8 cellular contexts compared by ENCODE assay signal in the genomic region with DNA sequence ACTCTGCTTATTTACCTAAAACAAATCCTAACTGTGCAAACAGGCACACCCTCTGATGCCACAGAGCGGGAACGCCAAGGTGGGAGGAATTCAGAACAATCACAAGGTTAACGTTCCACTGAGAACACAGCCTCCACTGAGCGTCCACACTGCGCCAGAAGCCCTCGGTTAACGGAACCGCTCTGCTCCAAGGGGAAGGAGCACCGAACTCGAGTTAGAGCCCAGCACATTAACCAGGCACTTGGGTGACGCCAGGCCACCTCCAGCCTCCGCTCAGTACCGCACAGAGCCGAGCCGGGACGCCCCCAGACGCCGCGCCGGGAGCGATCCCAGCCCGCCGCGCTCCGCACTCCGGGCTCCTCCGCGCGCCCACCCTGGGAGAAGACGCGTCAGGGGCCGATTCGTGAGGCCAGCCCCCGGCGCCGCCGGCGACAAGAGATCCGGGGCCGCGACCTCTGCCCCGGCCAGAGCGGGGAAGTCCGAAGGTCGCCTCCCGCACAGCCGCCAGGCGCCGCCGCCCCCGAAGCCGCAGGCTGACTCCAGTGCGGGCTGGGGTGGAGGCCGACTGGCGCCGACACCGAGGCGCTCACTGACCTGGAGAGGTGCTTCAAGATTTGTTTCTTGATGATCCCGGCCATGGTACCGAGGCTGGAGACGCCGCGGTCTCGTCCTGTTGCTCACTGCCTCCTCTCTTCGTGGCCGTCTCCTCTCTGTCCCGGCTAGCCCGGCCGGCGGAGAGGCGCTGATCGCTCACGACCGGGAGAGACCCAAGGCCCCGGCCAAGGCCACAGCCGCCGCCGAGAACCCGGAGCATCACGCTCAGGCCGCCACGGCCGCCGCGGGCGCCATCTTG. TPM values are rescaled to one million over a fixed set of nuclear protein-coding genes. Genes with fewer than 3 reads are reported as not detected.
DNase-seq lines count a peak whose midpoint lies in the region; ATAC-seq and TF ChIP-seq lines count a peak whose summit lies in the region.

No MANE protein-coding gene starts in this region.

- H3K36me3 Mint-ChIP-seq in neural progenitor cell (peaks cover under 1% of the 10 kb centered on the region), type B pancreatic cell (no peaks in the 10 kb centered on the region)

- H3K9ac ChIP-seq in neural progenitor cell: peak overlapping the region; percentile 75

- H3K27ac Mint-ChIP-seq in neural progenitor cell (peak overlapping the region; percentile 98), type B pancreatic cell (peak overlapping the region; percentile 97)

- DNase-seq in BJ (ENCODE audit: low read depth) (no peak), NCI-H748 treated with DMSO at 0.1 percent for 48 hours (lab: John Stamatoyannopoulos, UW) (peak; percentile 51), activated T-helper 1 cell treated with Interleukin-2 at 50 U/mL for 16 hours (ENCODE audit: low read depth) (peak; percentile 16), fibroblast of villous mesenchyme (ENCODE audit: low read depth) (peak; percentile 23), neural progenitor cell (ENCODE audit: low spot score) (peak; percentile 85), type B pancreatic cell (ENCODE audit: extremely low spot score, unreplicated experiment) (no peak)

- H3K27ac ChIP-seq in neural progenitor cell: peak overlapping the region; percentile 64

- CTCF ChIA-PET in BJ (lab: Yijun Ruan, JAX): interaction anchor here (1.1 to 4.2 kb wide), 2 partner anchors 12 to 13 kb away, joined by 3 to 36 read pairs; no protein-coding TSS in a partner anchor

- ATAC-seq in GM18907 (IDR thresholded peaks at IDR 0.05; ENCODE audit: unreplicated experiment) (peak; percentile 48), HG03108 (IDR thresholded peaks at IDR 0.05; ENCODE audit: unreplicated experiment) (peak; percentile 40)

- POLR2A ChIA-PET in BJ (lab: Charles Lee): no interaction called here

- peaks cover 33% of the 10 kb centered on the region for H3K4me1 Mint-ChIP-seq in neural progenitor cell
- H3K4me1 Mint-ChIP-seq in type B pancreatic cell (ENCODE audit: unreplicated experiment): peaks cover 25% of the 10 kb centered on the region

- H3K4me1 ChIP-seq in neural progenitor cell: no peaks in the 10 kb centered on the region

- no peaks in the 10 kb centered on the region for H3K9me3 ChIP-seq in neural progenitor cell (ENCODE audit: low read depth)

- peaks cover 16% of the 10 kb centered on the region for H4K20me1 ChIP-seq in neural progenitor cell (ENCODE audit: low read depth)

- H3K4me3 ChIP-seq in BJ (ENCODE audit: low read depth, low read length): peak overlapping the region; percentile 80
- peak overlapping the region; percentile 95 for H3K4me3 ChIP-seq in fibroblast of villous mesenchyme (ENCODE audit: low read depth, low read length)
- H3K4me3 ChIP-seq in neural progenitor cell: peak overlapping the region; percentile 80

- peaks cover 44% of the 10 kb centered on the region for H3K79me2 ChIP-seq in neural progenitor cell (ENCODE audit: low read depth)

- H3K4me2 ChIP-seq in neural progenitor cell: peak overlapping the region; percentile 84

- H3K27me3 ChIP-seq in BJ (ENCODE audit: control insufficient read depth, insufficient read depth, low read length): no peaks in the 10 kb centered on the region
- H3K27me3 ChIP-seq in neural progenitor cell: no peaks in the 10 kb centered on the region

- peak overlapping the region; percentile 98 for H3K4me3 Mint-ChIP-seq in neural progenitor cell
- peak overlapping the region; percentile 99 for H3K4me3 Mint-ChIP-seq in type B pancreatic cell

- H3K27me3 Mint-ChIP-seq in neural progenitor cell (ENCODE audit: insufficient read depth, low read depth) (peaks cover 3% of the 10 kb centered on the region), type B pancreatic cell (no peaks in the 10 kb centered on the region)

- H3F3A ChIP-seq in neural progenitor cell (ENCODE audit: low read depth): no peaks in the 10 kb centered on the region

- H3K36me3 ChIP-seq in BJ (ENCODE audit: control insufficient read depth, insufficient read depth, low read length) (no peaks in the 10 kb centered on the region), neural progenitor cell (no peaks in the 10 kb centered on the region)

- no peak for TF ChIP-seq CTCF in BJ (IDR thresholded peaks at IDR 0.05; ENCODE audit: insufficient read depth, low read depth, low read length)
- no peak for TF ChIP-seq CTCF in fibroblast of villous mesenchyme (IDR thresholded peaks at IDR 0.05; ENCODE audit: insufficient read depth, low read depth, low read length)
- no peak for TF ChIP-seq CTCF in neural progenitor cell (IDR thresholded peaks at IDR 0.05)
- TF ChIP-seq CTCF in type B pancreatic cell (conservative IDR thresholded peaks at IDR 0.05): no peak

- H3K9me3 Mint-ChIP-seq in neural progenitor cell (peaks cover 2% of the 10 kb centered on the region), type B pancreatic cell (no peaks in the 10 kb centered on the region)

- peak overlapping the region; percentile 92 for H2AFZ ChIP-seq in neural progenitor cell (replicated peaks)

RNA-seq across cellular contexts. Expression of a gene that starts 0.5 kb away (rescaled TPM):
- polyA plus RNA-seq in BJ (2011; rRNA removed): 11.9 and 19.3 TPM in 2 replicates
- polyA minus RNA-seq in BJ (2011; rRNA and poly(A)+ RNA removed): 13.1 and 17.7 TPM in 2 replicates
- total RNA-seq in fibroblast of villous mesenchyme (46.1 and 51.8 TPM in 2 replicates), neural progenitor cell (ENCODE audit: low replicate concordance) (12.6 and 16.7 TPM in 2 replicates), type B pancreatic cell (ENCODE audit: low replicate concordance) (12.0 and 19.5 TPM in 2 replicates)

RNA-seq across cellular contexts. Expression of a gene that starts 58.4 kb away (rescaled TPM):
- polyA plus RNA-seq in BJ (2011; rRNA removed): 5.6 and 16.4 TPM in 2 replicates
- 2.7 and 3.9 TPM in 2 replicates for polyA minus RNA-seq in BJ (2011; rRNA and poly(A)+ RNA removed)
- total RNA-seq in fibroblast of villous mesenchyme: 13.9 and 21.2 TPM in 2 replicates
- total RNA-seq in neural progenitor cell (ENCODE audit: low replicate concordance): 61.9 and 87.8 TPM in 2 replicates
- total RNA-seq in type B pancreatic cell (ENCODE audit: low replicate concordance): 24.1 and 32.9 TPM in 2 replicates

Comparison
In these comparisons a context has a peak if more than half of its experiments do, and no peak if none do; other contexts are left out.
1. DNase-seq: peak in NCI-H748 treated with DMSO at 0.1 percent for 48 hours (single experiment), activated T-helper 1 cell treated with Interleukin-2 at 50 U/mL for 16 hours (single experiment), fibroblast of villous mesenchyme (single experiment) and neural progenitor cell (single experiment); none in BJ (single experiment) and type B pancreatic cell (single experiment).
2. Peak in every context shown above with its lines, with median percentiles within 50 percentile points of each other: H3K4me3 ChIP-seq.